In genomic region chr12:65602191-65602578, GRCh38 we compare ENCODE assay signal across 16 cellular contexts.
DNase-seq lines count a peak whose midpoint lies in the region; ATAC-seq, FAIRE-seq and TF ChIP-seq lines count a peak whose summit lies in the region.
"Had no signal": no experiment of that assay in that cellular context is flagged by ENCODE, and none has a peak within 500 bp of the region (broad histone marks: within the 10 kb centered on the region; RNA-seq: fewer than 3 reads in every experiment).

No MANE protein-coding gene starts in this region.

- peak overlapping the region; percentile 85 for H3K9ac ChIP-seq in SK-N-SH
- H3K9ac ChIP-seq in astrocyte (ENCODE audit: low read length): peak overlapping the region; percentile 96

- H3K9me2 ChIP-seq in SK-N-SH: no peaks in the 10 kb centered on the region
- H3K9me2 ChIP-seq in hepatocyte (replicated peaks; ENCODE audit: insufficient read depth): no peaks in the 10 kb centered on the region

- H3F3A ChIP-seq in SK-N-SH (replicated peaks; ENCODE audit: insufficient read depth): peaks cover 29% of the 10 kb centered on the region

- H3K36me3 ChIP-seq in SK-N-SH (replicated peaks in 1 of 2; ENCODE audit: control insufficient read depth in 1 of 2, insufficient read depth in 2 of 2, low read length in 1 of 2) (peaks cover 4 to 38% of the 10 kb centered on the region in 2 experiments), astrocyte (ENCODE audit: insufficient read depth, low read length) (peaks cover 5% of the 10 kb centered on the region), hepatocyte (replicated peaks; ENCODE audit: insufficient read depth, low read depth) (no peaks in the 10 kb centered on the region)
- H3K36me3 ChIP-seq: gastroesophageal sphincter had no signal

- WGBS in SK-N-SH (ENCODE audit: low lambda C conversion rate): 14% methylated on average over 5 of the region's 5 CpGs
- 45% methylated on average over 5 of the region's 5 CpGs for WGBS in hepatocyte (ENCODE audit: low lambda C conversion rate, missing lambda C conversion rate)

- H3K27ac ChIP-seq in SK-N-SH (ENCODE audit: low read depth in 2 of 2, low read length in 1 of 2) (peak overlapping the region; percentile 88 to 98), astrocyte (ENCODE audit: low read depth, low read length) (peak overlapping the region; percentile 99), hepatocyte (no peak overlapping the region)
- H3K27ac ChIP-seq: 22Rv1 had no signal

- H3K4me2 ChIP-seq in SK-N-SH: peak overlapping the region; percentile 76; the same call in 1 of the 2 replicates
- H3K4me2 ChIP-seq in astrocyte (ENCODE audit: low read length): peak overlapping the region; percentile 85
- H3K4me2 ChIP-seq in hepatocyte: peak overlapping the region; percentile 52

- H3K36me3 Mint-ChIP-seq in astrocyte (ENCODE audit: low read depth, unreplicated experiment): no peaks in the 10 kb centered on the region
- no peaks in the 10 kb centered on the region for H3K36me3 Mint-ChIP-seq in glutamatergic neuron (ENCODE audit: unreplicated experiment)
- H3K36me3 Mint-ChIP-seq in activated CD4-positive, alpha-beta T cell treated with anti-CD3 and anti-CD28 coated beads for 36 hours (ENCODE audit: low read depth): no peaks in the 10 kb centered on the region
- H3K36me3 Mint-ChIP-seq: brain had no signal

- no peak for TF ChIP-seq CTCF in SK-N-SH (IDR thresholded peaks at IDR 0.05)
- TF ChIP-seq CTCF in astrocyte (IDR thresholded peaks at IDR 0.05; ENCODE audit: insufficient read depth, low read depth, low read length): no peak
- no peak for TF ChIP-seq CTCF in hepatocyte (IDR thresholded peaks at IDR 0.05; ENCODE audit: poor library complexity)
- TF ChIP-seq CTCF in glutamatergic neuron (IDR thresholded peaks at IDR 0.05; ENCODE audit: partially characterized antibody, unreplicated experiment): no peak

- H3K4me1 Mint-ChIP-seq in astrocyte (ENCODE audit: low read depth, unreplicated experiment) (peaks cover 44% of the 10 kb centered on the region), glutamatergic neuron (ENCODE audit: low read depth, unreplicated experiment) (no peaks in the 10 kb centered on the region)
- H3K4me1 Mint-ChIP-seq in activated CD4-positive, alpha-beta T cell treated with anti-CD3 and anti-CD28 coated beads for 36 hours: peaks cover 2% of the 10 kb centered on the region
- H3K4me1 Mint-ChIP-seq: stimulated activated naive CD8-positive, alpha-beta T cell treated with anti-CD3 and anti-CD28 coated beads, Interleukin-15, amount 100 ng/mL, for 72 hours had no signal

- H3K79me2 ChIP-seq in SK-N-SH (ENCODE audit: insufficient read depth) (peaks cover 67% of the 10 kb centered on the region), astrocyte (ENCODE audit: insufficient read depth, low read length) (peaks cover 11% of the 10 kb centered on the region), hepatocyte (no peaks in the 10 kb centered on the region)

- no peaks in the 10 kb centered on the region for H3K9me3 ChIP-seq in SK-N-SH
- H3K9me3 ChIP-seq in astrocyte (ENCODE audit: insufficient read depth, low read depth, low read length): no peaks in the 10 kb centered on the region
- no peaks in the 10 kb centered on the region for H3K9me3 ChIP-seq in hepatocyte (ENCODE audit: low read depth)
- H3K9me3 ChIP-seq: gastroesophageal sphincter had no signal

- H3K27ac Mint-ChIP-seq in astrocyte (ENCODE audit: unreplicated experiment) (peak overlapping the region; percentile 96), glutamatergic neuron (ENCODE audit: unreplicated experiment) (no peak overlapping the region)
- no peak overlapping the region for H3K27ac Mint-ChIP-seq in activated CD4-positive, alpha-beta T cell treated with anti-CD3 and anti-CD28 coated beads for 36 hours
- H3K27ac Mint-ChIP-seq: activated T-helper 2 cell treated with anti-CD3 and anti-CD28 coated beads, Interferon-gamma antibody, Interleukin-2, Interleukin-4, amounts not matched to agents 10 μg/mL and 5 μg/mL and 100 μg/mL, durations not matched to agents 14 hours and 24 hours and 36 hours; stimulated activated naive CD8-positive, alpha-beta T cell treated with anti-CD3 and anti-CD28 coated beads, Interleukin-15, amount 100 ng/mL, for 72 hours had no signal

- no peaks in the 10 kb centered on the region for H4K20me1 ChIP-seq in SK-N-SH (ENCODE audit: insufficient read depth)
- H4K20me1 ChIP-seq in astrocyte (ENCODE audit: insufficient read depth, low read length): no peaks in the 10 kb centered on the region
- H4K20me1 ChIP-seq in hepatocyte (ENCODE audit: insufficient read depth, poor library complexity, severe bottlenecking): no peaks in the 10 kb centered on the region

- H3K27me3 ChIP-seq in SK-N-SH (ENCODE audit: insufficient read depth) (no peaks in the 10 kb centered on the region), astrocyte (ENCODE audit: insufficient read depth, low read length) (no peaks in the 10 kb centered on the region), hepatocyte (no peaks in the 10 kb centered on the region)

- no peak for TF ChIP-seq RAD21 in SK-N-SH (IDR thresholded peaks at IDR 0.05; ENCODE audit: low read length)

- H3K4me1 ChIP-seq in SK-N-SH (ENCODE audit: control insufficient read depth in 1 of 2, insufficient read depth in 2 of 2, low read depth in 1 of 2, low read length in 1 of 2) (peaks cover 0 to 63% of the 10 kb centered on the region in 2 experiments; a peak in 3 of 4 replicates), astrocyte (ENCODE audit: insufficient read depth, low read length) (peaks cover 31% of the 10 kb centered on the region), hepatocyte (ENCODE audit: insufficient read depth) (peaks cover 15% of the 10 kb centered on the region)

- intact Hi-C loops in activated CD4-positive, alpha-beta T cell treated with anti-CD3 and anti-CD28 coated beads for 36 hours (cut with DNase I, micrococcal nuclease): loop anchor here (1.0 to 10.0 kb wide), 6 partner anchors 65 to 505 kb away; partner anchors contain the start of gene HMGA2 (in 1 of the 2)

- CTCF ChIA-PET in SK-N-SH (lab: Yijun Ruan, JAX): interaction anchor here (0.7 to 1.5 kb wide), 8 partner anchors 8 to 517 kb away, joined by 3 to 7 read pairs (median 4); no protein-coding TSS in a partner anchor
- CTCF ChIA-PET in activated CD4-positive, alpha-beta T cell treated with anti-CD3 and anti-CD28 coated beads for 36 hours (lab: Charles Lee): interaction anchor here (0.7 to 2.5 kb wide), 12 partner anchors 23 to 633 kb away, joined by 3 to 8 read pairs (median 4); no protein-coding TSS in a partner anchor

- POLR2A ChIA-PET in SK-N-SH (lab: Yijun Ruan, JAX): no interaction called here
- POLR2A ChIA-PET in activated CD4-positive, alpha-beta T cell treated with anti-CD3 and anti-CD28 coated beads for 36 hours (lab: Charles Lee): no interaction called here

- peak; percentile 66 for FAIRE-seq in astrocyte (lab: Jason Lieb, UNC)

- H3K4me3 ChIP-seq in SK-N-SH (ENCODE audit: low read depth in 2 of 2, low read length in 1 of 2) (peak overlapping the region in 1 of 2 experiments; percentile 59; a peak in 1 of 4 replicates), astrocyte (ENCODE audit: insufficient read depth, low read depth, low read length) (no peak overlapping the region), hepatocyte (no peak overlapping the region)

- no peak for DNase-seq in SK-N-SH
- peak; percentile 31 for DNase-seq in astrocyte (ENCODE audit: low read depth)
- no peak for DNase-seq in hepatocyte (ENCODE audit: low spot score)
- DNase-seq in glutamatergic neuron: no peak
- no peak for DNase-seq in activated CD4-positive, alpha-beta T cell treated with anti-CD3 and anti-CD28 coated beads for 36 hours
- DNase-seq: NCI-H1417 treated with DMSO at 0.1 percent for 48 hours, SHP77 treated with DMSO at 0.1 percent for 48 hours had no signal

- no peak for ATAC-seq in SK-N-SH treated with all-trans-retinoic acid at 6 μM for 48 hours
- ATAC-seq in GM21381 (IDR thresholded peaks at IDR 0.05; ENCODE audit: unreplicated experiment): no peak
- no peak for ATAC-seq in HG03342 (IDR thresholded peaks at IDR 0.05; ENCODE audit: unreplicated experiment)
- ATAC-seq in activated CD4-positive, alpha-beta T cell treated with anti-CD3 and anti-CD28 coated beads for 36 hours: no peak

- no peaks in the 10 kb centered on the region for H3K27me3 Mint-ChIP-seq in astrocyte (ENCODE audit: low read depth, unreplicated experiment)
- H3K27me3 Mint-ChIP-seq in glutamatergic neuron (ENCODE audit: unreplicated experiment): no peaks in the 10 kb centered on the region
- peaks cover 28% of the 10 kb centered on the region for H3K27me3 Mint-ChIP-seq in activated CD4-positive, alpha-beta T cell treated with anti-CD3 and anti-CD28 coated beads for 36 hours

- H2AFZ ChIP-seq in SK-N-SH (ENCODE audit: low read depth): no peak overlapping the region
- no peak overlapping the region for H2AFZ ChIP-seq in astrocyte (ENCODE audit: low read depth, low read length)
- no peak overlapping the region for H2AFZ ChIP-seq in hepatocyte

- H3K4me3 Mint-ChIP-seq in astrocyte (ENCODE audit: unreplicated experiment): no peak overlapping the region
- no peak overlapping the region for H3K4me3 Mint-ChIP-seq in glutamatergic neuron (ENCODE audit: unreplicated experiment)
- H3K4me3 Mint-ChIP-seq in activated CD4-positive, alpha-beta T cell treated with anti-CD3 and anti-CD28 coated beads for 36 hours: no peak overlapping the region
- H3K4me3 Mint-ChIP-seq: neural crest cell; stimulated activated naive CD8-positive, alpha-beta T cell treated with anti-CD3 and anti-CD28 coated beads, Interleukin-15, amount 100 ng/mL, for 72 hours had no signal

- no peak for TF ChIP-seq EP300 in SK-N-SH (IDR thresholded peaks at IDR 0.05; ENCODE audit: borderline replicate concordance in 1 of 2, low read depth in 1 of 2, low read length in 1 of 2)

- H3K9me3 Mint-ChIP-seq in astrocyte (ENCODE audit: unreplicated experiment): peaks cover 3% of the 10 kb centered on the region
- no peaks in the 10 kb centered on the region for H3K9me3 Mint-ChIP-seq in glutamatergic neuron (ENCODE audit: unreplicated experiment)
- H3K9me3 Mint-ChIP-seq in activated CD4-positive, alpha-beta T cell treated with anti-CD3 and anti-CD28 coated beads for 36 hours (ENCODE audit: low read depth): no peaks in the 10 kb centered on the region
- H3K9me3 Mint-ChIP-seq: activated T-helper 2 cell treated with anti-CD3 and anti-CD28 coated beads, Interferon-gamma antibody, Interleukin-2, Interleukin-4, amounts not matched to agents 10 μg/mL and 5 μg/mL and 100 μg/mL, durations not matched to agents 14 hours and 24 hours and 36 hours; brain; stimulated activated naive CD8-positive, alpha-beta T cell treated with anti-CD3 and anti-CD28 coated beads, Interleukin-15, amount 100 ng/mL, for 72 hours had no signal

TF ChIP-seq in SK-N-SH treated with all-trans-retinoic acid at 6 μM for 48 hours, 23 proteins besides CTCF, POLR2A, EP300 and RAD21 (continues in another document):
- TF ChIP-seq OSR1 (CRISPR knock-in tag; IDR thresholded peaks at IDR 0.05) (no peak), ARNTL (CRISPR knock-in tag; IDR thresholded peaks at IDR 0.05; ENCODE audit: borderline replicate concordance, low read depth) (no peak)
